Comparison of ENCODE assay signal across 10 cellular contexts in the genomic region with DNA sequence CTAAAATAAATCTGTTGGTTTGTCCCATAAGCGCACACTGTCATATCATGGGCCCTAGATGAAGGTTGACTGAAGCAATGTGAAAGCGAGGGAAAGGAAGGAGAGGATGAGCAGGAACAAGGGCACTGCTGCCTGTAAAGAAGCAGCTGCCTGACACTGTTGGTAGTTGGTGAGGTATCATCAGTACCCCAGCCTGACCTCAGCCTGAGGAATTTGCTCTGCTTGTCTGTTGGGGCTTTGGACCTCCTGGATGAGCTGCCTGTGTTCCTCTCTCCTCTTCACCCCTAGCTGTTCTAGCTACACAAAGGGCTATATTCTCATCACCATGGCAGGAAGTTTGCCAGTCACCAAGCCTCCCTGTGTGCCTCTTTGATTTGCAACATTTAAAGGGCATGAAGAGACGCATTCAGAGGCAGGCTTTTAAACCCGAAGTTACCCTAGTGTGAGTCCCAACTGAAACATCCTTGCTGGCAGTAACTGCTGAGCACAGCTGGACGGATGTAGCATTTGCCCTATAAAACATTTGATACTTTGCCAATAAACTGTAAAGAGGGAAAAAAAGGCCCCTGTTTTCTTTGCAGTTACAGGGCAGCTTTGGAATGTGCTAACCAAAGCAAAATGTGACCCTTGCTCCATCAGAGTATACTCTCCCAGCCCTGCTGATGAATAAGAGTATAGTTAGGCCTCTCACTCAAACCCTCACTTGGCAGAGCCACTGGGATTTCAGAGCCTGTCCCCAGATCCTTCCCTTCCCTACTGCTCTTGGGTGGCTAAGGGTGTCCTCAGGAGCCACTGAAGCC. TPM values are rescaled to one million over a fixed set of nuclear protein-coding genes. Genes with fewer than 3 reads are reported as not detected.
DNase-seq lines count a peak whose midpoint lies in the region; ATAC-seq and TF ChIP-seq lines count a peak whose summit lies in the region.
"Had no signal": no experiment of that assay in that cellular context is flagged by ENCODE, and none has a peak within 500 bp of the region (broad histone marks: within the 10 kb centered on the region; RNA-seq: fewer than 3 reads in every experiment).

No MANE protein-coding gene starts in this region.

- H3K27ac Mint-ChIP-seq in stimulated activated naive CD8-positive, alpha-beta T cell treated with anti-CD3 and anti-CD28 coated beads, Interleukin-15, amount 100 ng/mL, for 72 hours: no peak overlapping the region
- H3K27ac Mint-ChIP-seq in activated CD4-positive, alpha-beta T cell treated with anti-CD3 and anti-CD28 coated beads, Interleukin-2, amount 10 ng/mL, durations not matched to agents 24 days and 14 days: no peak overlapping the region

- no peak overlapping the region for H3K14ac ChIP-seq in trophoblast cell (ENCODE audit: low read length)

- no peak for TF ChIP-seq RAD21 in SK-N-SH (IDR thresholded peaks at IDR 0.05; ENCODE audit: low read length)

- H3K4ac ChIP-seq in trophoblast cell (ENCODE audit: low read depth, low read length): no peak overlapping the region

- ATAC-seq in gastroesophageal sphincter: peak; percentile 77
- no peak for ATAC-seq in stimulated activated naive CD8-positive, alpha-beta T cell treated with anti-CD3 and anti-CD28 coated beads, Interleukin-15, amount 100 ng/mL, for 72 hours

- peak overlapping the region; percentile 50 for H3K4me2 ChIP-seq in SK-N-SH
- H3K4me2 ChIP-seq in trophoblast cell (ENCODE audit: low read length): no peak overlapping the region

- H4K12ac ChIP-seq in trophoblast cell (ENCODE audit: low read depth, low read length): no peak overlapping the region

- H3K9ac ChIP-seq in SK-N-SH (no peak overlapping the region), trophoblast cell (ENCODE audit: low read length) (no peak overlapping the region)

- H3K36me3 ChIP-seq in SK-N-SH (replicated peaks in 1 of 2; ENCODE audit: control insufficient read depth in 1 of 2, insufficient read depth in 2 of 2, low read length in 1 of 2): no peaks in the 10 kb centered on the region
- no peaks in the 10 kb centered on the region for H3K36me3 ChIP-seq in gastroesophageal sphincter
- H3K36me3 ChIP-seq in trophoblast cell (ENCODE audit: control insufficient read depth in 1 of 2, insufficient read depth in 2 of 2, low read length in 2 of 2): no peaks in the 10 kb centered on the region
- H3K36me3 ChIP-seq: heart left ventricle had no signal

- no peak overlapping the region for H4K8ac ChIP-seq in trophoblast cell (ENCODE audit: low read depth, low read length)

- no peak overlapping the region for H4K91ac ChIP-seq in trophoblast cell (ENCODE audit: low read depth, low read length)

- H2BK120ac ChIP-seq in trophoblast cell (ENCODE audit: insufficient read depth, low read length, poor library complexity): no peak overlapping the region

- TF ChIP-seq POLR2A in gastroesophageal sphincter (IDR thresholded peaks at IDR 0.05): no peak

- H3K79me1 ChIP-seq in trophoblast cell (ENCODE audit: low read length): no peaks in the 10 kb centered on the region

- H2AFZ ChIP-seq in SK-N-SH (ENCODE audit: low read depth) (no peak overlapping the region), trophoblast cell (ENCODE audit: insufficient read depth, low read length, poor library complexity) (no peak overlapping the region)

- peak in 13 of 14 donors; percentile 4 to 77 (median 58) for DNase-seq in C1 segment of cervical spinal cord (lab: John Stamatoyannopoulos, UW)
- no peak for DNase-seq in SK-N-SH
- DNase-seq in trophoblast cell: no peak
- DNase-seq in NAMALWA (ENCODE audit: low spot score): no peak
- DNase-seq in stimulated activated naive CD8-positive, alpha-beta T cell treated with anti-CD3 and anti-CD28 coated beads, Interleukin-15, amount 100 ng/mL, for 72 hours: no peak
- DNase-seq in activated CD4-positive, alpha-beta T cell treated with anti-CD3 and anti-CD28 coated beads, Interleukin-2, amount 10 ng/mL, durations not matched to agents 24 days and 14 days: no peak
- DNase-seq in NK-92 treated with Interleukin-12 subunit alpha and Interleukin-12 subunit beta, amount 100 ng/mL, for 24 hours (lab: John Stamatoyannopoulos, UW): no peak
- DNase-seq: heart left ventricle, T-helper 2 cell had no signal

- WGBS in SK-N-SH (ENCODE audit: low lambda C conversion rate): 62% methylated on average over 5 of the region's 5 CpGs
- 50 to 87% methylated on average over 2 to 4 of the region's 5 CpGs for WGBS in gastroesophageal sphincter (ENCODE audit: low coverage in 1 of 2), 2 donors
- WGBS in trophoblast cell (ENCODE audit: extremely low coverage, insufficient coverage, insufficient read length): no CpG with 5 or more reads among the region's 5 CpGs

- intact Hi-C loops in activated CD4-positive, alpha-beta T cell treated with anti-CD3 and anti-CD28 coated beads, Interleukin-2, amount 10 ng/mL, durations not matched to agents 24 days and 14 days (cut with micrococcal nuclease): no loop called here

- TF ChIP-seq CTCF in SK-N-SH (IDR thresholded peaks at IDR 0.05) (no peak), gastroesophageal sphincter (IDR thresholded peaks at IDR 0.05) (no peak)

- peaks cover 5% of the 10 kb centered on the region for H3K27me3 Mint-ChIP-seq in stimulated activated naive CD8-positive, alpha-beta T cell treated with anti-CD3 and anti-CD28 coated beads, Interleukin-15, amount 100 ng/mL, for 72 hours
- H3K27me3 Mint-ChIP-seq in activated CD4-positive, alpha-beta T cell treated with anti-CD3 and anti-CD28 coated beads, Interleukin-2, amount 10 ng/mL, durations not matched to agents 24 days and 14 days: peaks cover 6% of the 10 kb centered on the region

- H2BK12ac ChIP-seq in trophoblast cell (ENCODE audit: low read length): no peak overlapping the region

- H3K36me3 Mint-ChIP-seq in activated CD4-positive, alpha-beta T cell treated with anti-CD3 and anti-CD28 coated beads, Interleukin-2, amount 10 ng/mL, durations not matched to agents 24 days and 14 days (ENCODE audit: low read depth): no peaks in the 10 kb centered on the region

- TF ChIP-seq EP300 in SK-N-SH (IDR thresholded peaks at IDR 0.05; ENCODE audit: borderline replicate concordance in 1 of 2, low read depth in 1 of 2, low read length in 1 of 2) (no peak), gastroesophageal sphincter (IDR thresholded peaks at IDR 0.05) (no peak)

- CTCF ChIA-PET in SK-N-SH (lab: Yijun Ruan, JAX): interaction anchor here (0.7 kb wide), 1 partner anchor 404 kb away, joined by 3 read pairs; no protein-coding TSS in a partner anchor

- no peaks in the 10 kb centered on the region for H4K20me1 ChIP-seq in SK-N-SH (ENCODE audit: insufficient read depth)

- no peak overlapping the region for H3K23ac ChIP-seq in trophoblast cell (ENCODE audit: low read length)

- H2BK5ac ChIP-seq in trophoblast cell (ENCODE audit: low read depth, low read length, poor library complexity): no peak overlapping the region

- H3K27ac ChIP-seq in SK-N-SH (ENCODE audit: low read depth in 2 of 2, low read length in 1 of 2): no peak overlapping the region
- H3K27ac ChIP-seq in gastroesophageal sphincter: peak overlapping the region in 3 of 4 donors; percentile 40 to 56 (median 43)
- no peak overlapping the region for H3K27ac ChIP-seq in trophoblast cell (ENCODE audit: low read depth, low read length)

- no peak overlapping the region for H3K4me3 Mint-ChIP-seq in stimulated activated naive CD8-positive, alpha-beta T cell treated with anti-CD3 and anti-CD28 coated beads, Interleukin-15, amount 100 ng/mL, for 72 hours
- no peak overlapping the region for H3K4me3 Mint-ChIP-seq in activated CD4-positive, alpha-beta T cell treated with anti-CD3 and anti-CD28 coated beads, Interleukin-2, amount 10 ng/mL, durations not matched to agents 24 days and 14 days

- no peaks in the 10 kb centered on the region for H3K9me2 ChIP-seq in SK-N-SH

- no peak overlapping the region for H3K18ac ChIP-seq in trophoblast cell (ENCODE audit: low read length)

- H3K4me3 ChIP-seq in SK-N-SH (ENCODE audit: low read depth in 2 of 2, low read length in 1 of 2) (no peak overlapping the region), gastroesophageal sphincter (no peak overlapping the region), trophoblast cell (ENCODE audit: low read depth, low read length) (peak overlapping the region; percentile 13)
- H3K4me3 ChIP-seq: heart left ventricle had no signal

- peaks cover 6% of the 10 kb centered on the region for H3K4me1 Mint-ChIP-seq in stimulated activated naive CD8-positive, alpha-beta T cell treated with anti-CD3 and anti-CD28 coated beads, Interleukin-15, amount 100 ng/mL, for 72 hours
- H3K4me1 Mint-ChIP-seq in activated CD4-positive, alpha-beta T cell treated with anti-CD3 and anti-CD28 coated beads, Interleukin-2, amount 10 ng/mL, durations not matched to agents 24 days and 14 days: peaks cover 5% of the 10 kb centered on the region

- H3K4me1 ChIP-seq in SK-N-SH (ENCODE audit: control insufficient read depth in 1 of 2, insufficient read depth in 2 of 2, low read depth in 1 of 2, low read length in 1 of 2) (peaks cover 0 to 13% of the 10 kb centered on the region in 2 experiments; a peak in 1 of 4 replicates), gastroesophageal sphincter (peaks cover 0 to 25% (median 0%) of the 10 kb centered on the region in 3 donors), trophoblast cell (ENCODE audit: control insufficient read depth in 1 of 2, insufficient read depth in 2 of 2, low read length in 2 of 2) (no peaks in the 10 kb centered on the region)

- H3K9me3 ChIP-seq in SK-N-SH (no peaks in the 10 kb centered on the region), gastroesophageal sphincter (no peaks in the 10 kb centered on the region), trophoblast cell (ENCODE audit: insufficient read depth, low read depth, low read length) (no peaks in the 10 kb centered on the region)
- H3K9me3 ChIP-seq: heart left ventricle had no signal

- POLR2A ChIA-PET in SK-N-SH (lab: Yijun Ruan, JAX): interaction anchor here (0.9 kb wide), 1 partner anchor 22 kb away, joined by 3 read pairs; a partner anchor contains a TSS

- H3K27me3 ChIP-seq in SK-N-SH (ENCODE audit: insufficient read depth) (no peaks in the 10 kb centered on the region), gastroesophageal sphincter (no peaks in the 10 kb centered on the region), trophoblast cell (ENCODE audit: insufficient read depth, low read length) (no peaks in the 10 kb centered on the region)
- H3K27me3 ChIP-seq: heart left ventricle had no signal

- no peaks in the 10 kb centered on the region for H3K79me2 ChIP-seq in SK-N-SH (ENCODE audit: insufficient read depth)
- no peaks in the 10 kb centered on the region for H3K79me2 ChIP-seq in trophoblast cell (ENCODE audit: control insufficient read depth, insufficient read depth, low read length, poor library complexity)

- H2AK5ac ChIP-seq in trophoblast cell (ENCODE audit: low read length): no peak overlapping the region

- no peaks in the 10 kb centered on the region for H3K9me3 Mint-ChIP-seq in stimulated activated naive CD8-positive, alpha-beta T cell treated with anti-CD3 and anti-CD28 coated beads, Interleukin-15, amount 100 ng/mL, for 72 hours
- no peaks in the 10 kb centered on the region for H3K9me3 Mint-ChIP-seq in activated CD4-positive, alpha-beta T cell treated with anti-CD3 and anti-CD28 coated beads, Interleukin-2, amount 10 ng/mL, durations not matched to agents 24 days and 14 days

- no peaks in the 10 kb centered on the region for H3F3A ChIP-seq in SK-N-SH (replicated peaks; ENCODE audit: insufficient read depth)

RNA-seq across cellular contexts. Expression of a gene that starts 22.2 kb away (rescaled TPM):
- polyA plus RNA-seq in SK-N-SH (2012; rRNA removed): 2.4 and 2.5 TPM in 2 replicates
- polyA plus RNA-seq in SK-N-SH (2012; cell fraction: cytosol; rRNA removed): 2.8 and 3.3 TPM in 2 replicates
- 2.4 and 4.8 TPM in 2 replicates for polyA plus RNA-seq in SK-N-SH (2012; cell fraction: nucleus; rRNA removed)
- total RNA-seq in gastroesophageal sphincter: 10 to 100 TPM; 16.3 to 31.9 (median 16.4) TPM
- 1.7 and 1.8 TPM in 2 replicates for polyA plus RNA-seq in trophoblast cell (2013)
- 0.40 and 0.69 TPM in 2 replicates for total RNA-seq in activated CD4-positive, alpha-beta T cell treated with anti-CD3 and anti-CD28 coated beads, Interleukin-2, amount 10 ng/mL, durations not matched to agents 24 days and 14 days

Comparison
In these comparisons a context has a peak if more than half of its experiments do, and no peak if none do; other contexts are left out.
1. DNase-seq: peak in C1 segment of cervical spinal cord (13 of 14); none in SK-N-SH (single experiment), trophoblast cell (0 of 2), NAMALWA (single experiment), stimulated activated naive CD8-positive, alpha-beta T cell treated with anti-CD3 and anti-CD28 coated beads, Interleukin-15, amount 100 ng/mL, for 72 hours (0 of 2), activated CD4-positive, alpha-beta T cell treated with anti-CD3 and anti-CD28 coated beads, Interleukin-2, amount 10 ng/mL, durations not matched to agents 24 days and 14 days (single experiment) and NK-92 treated with Interleukin-12 subunit alpha and Interleukin-12 subunit beta, amount 100 ng/mL, for 24 hours (single experiment).
2. H3K27ac ChIP-seq: peak in gastroesophageal sphincter (3 of 4); none in SK-N-SH (0 of 2) and trophoblast cell (single experiment).
3. RNA of a gene that starts 22.2 kb away (total RNA-seq): 16.3 to 31.9 TPM in gastroesophageal sphincter; 0.40 to 0.69 TPM in activated CD4-positive, alpha-beta T cell treated with anti-CD3 and anti-CD28 coated beads, Interleukin-2, amount 10 ng/mL, durations not matched to agents 24 days and 14 days; every median in the first group is over 10 times any median in the second.